In genomic region chr11:16749666-16750065, GRCh38 we compare ENCODE assay signal across 18 cellular contexts. TPM values are rescaled to one million over a fixed set of nuclear protein-coding genes. Genes with fewer than 3 reads are reported as not detected.
DNase-seq lines count a peak whose midpoint lies in the region; ATAC-seq lines count a peak whose summit lies in the region.
"Had no signal": no experiment of that assay in that cellular context is flagged by ENCODE, and none has a peak within 500 bp of the region (broad histone marks: within the 10 kb centered on the region; RNA-seq: fewer than 3 reads in every experiment).

No MANE protein-coding gene starts in this region.

- peaks cover 4 to 68% of the 10 kb centered on the region in 2 donors for H3K36me3 Mint-ChIP-seq in activated naive CD4-positive, alpha-beta T cell treated with anti-CD3 and anti-CD28 coated beads, Interleukin-2, amount 50 U/mL, for 72 hours
- H3K36me3 Mint-ChIP-seq in T-helper 1 cell treated with Interleukin-12 subunit alpha and Interleukin-12 subunit beta and Interleukin-4 antibody, amounts not matched to agents 30 μg/mL and 1 μg/mL, for 36 hours (ENCODE audit: low read depth), result peaks cover 66% of the 10 kb centered on the region

- DNase-seq in activated naive CD4-positive, alpha-beta T cell treated with anti-CD3 and anti-CD28 coated beads, Interleukin-2, amount 50 U/mL, for 72 hours (ENCODE audit: low spot score in 2 of 2), result peak in 1 of 2 donors; percentile 18
- no peak for DNase-seq in activated naive CD4-positive, alpha-beta T cell treated with Interleukin-2 at 50 U/mL for 16 hours
- DNase-seq in stimulated activated naive CD8-positive, alpha-beta T cell treated with anti-CD3 and anti-CD28 coated beads, Interleukin-15, amount 100 ng/mL, for 72 hours, result peak in 1 of 2 donors; percentile 28
- no peak for DNase-seq in GF-D8 (lab: John Stamatoyannopoulos, UW)
- no peak for DNase-seq in D341Med (ENCODE audit: low spot score)
- DNase-seq: activated CD8-positive, alpha-beta memory T cell treated with anti-CD3 and anti-CD28 coated beads for 24 hours; effector CD4-positive, alpha-beta T cell; gastrocnemius medialis; kidney glomerular epithelial cell; NCI-H1092; NCI-H2029; nucleus accumbens; stimulated activated CD4-positive, alpha-beta T cell treated with anti-CD3 and anti-CD28 coated beads, Interleukin-12 subunit alpha, Interleukin-12 subunit beta, amount 100 ng/mL, for 4 hours; SW 1271 had no signal

- peak overlapping the region; percentile 31 to 85 for H3K27ac Mint-ChIP-seq in activated naive CD4-positive, alpha-beta T cell treated with anti-CD3 and anti-CD28 coated beads, Interleukin-2, amount 50 U/mL, for 72 hours
- peak overlapping the region; percentile 31 for H3K27ac Mint-ChIP-seq in T-helper 1 cell treated with Interleukin-12 subunit alpha and Interleukin-12 subunit beta and Interleukin-4 antibody, amounts not matched to agents 30 μg/mL and 1 μg/mL, for 36 hours
- peak overlapping the region; percentile 71 to 80 for H3K27ac Mint-ChIP-seq in stimulated activated naive CD8-positive, alpha-beta T cell treated with anti-CD3 and anti-CD28 coated beads, Interleukin-15, amount 100 ng/mL, for 72 hours

- no peaks in the 10 kb centered on the region for H3K9me3 Mint-ChIP-seq in activated naive CD4-positive, alpha-beta T cell treated with anti-CD3 and anti-CD28 coated beads, Interleukin-2, amount 50 U/mL, for 72 hours
- H3K9me3 Mint-ChIP-seq in T-helper 1 cell treated with Interleukin-12 subunit alpha and Interleukin-12 subunit beta and Interleukin-4 antibody, amounts not matched to agents 30 μg/mL and 1 μg/mL, for 36 hours, result no peaks in the 10 kb centered on the region
- no peaks in the 10 kb centered on the region for H3K9me3 Mint-ChIP-seq in stimulated activated naive CD8-positive, alpha-beta T cell treated with anti-CD3 and anti-CD28 coated beads, Interleukin-15, amount 100 ng/mL, for 72 hours

- ATAC-seq in activated naive CD4-positive, alpha-beta T cell treated with anti-CD3 and anti-CD28 coated beads, Interleukin-2, amount 50 U/mL, for 72 hours, result peak; percentile 83 to 94
- ATAC-seq in HG02610 (IDR thresholded peaks at IDR 0.05; ENCODE audit: unreplicated experiment) (peak; percentile 85), GM19397 (IDR thresholded peaks at IDR 0.05; ENCODE audit: unreplicated experiment) (no peak)
- ATAC-seq in stimulated activated naive CD8-positive, alpha-beta T cell treated with anti-CD3 and anti-CD28 coated beads, Interleukin-15, amount 100 ng/mL, for 72 hours, result peak; percentile 95
- ATAC-seq: gastrocnemius medialis had no signal

- no peak overlapping the region for H3K4me3 Mint-ChIP-seq in T-helper 1 cell treated with Interleukin-12 subunit alpha and Interleukin-12 subunit beta and Interleukin-4 antibody, amounts not matched to agents 30 μg/mL and 1 μg/mL, for 36 hours
- H3K4me3 Mint-ChIP-seq in stimulated activated naive CD8-positive, alpha-beta T cell treated with anti-CD3 and anti-CD28 coated beads, Interleukin-15, amount 100 ng/mL, for 72 hours, result no peak overlapping the region
- H3K4me3 Mint-ChIP-seq: CD4-positive, CD25-positive, alpha-beta regulatory T cell had no signal

- peaks cover 15% of the 10 kb centered on the region for H3K4me1 Mint-ChIP-seq in T-helper 1 cell treated with Interleukin-12 subunit alpha and Interleukin-12 subunit beta and Interleukin-4 antibody, amounts not matched to agents 30 μg/mL and 1 μg/mL, for 36 hours (ENCODE audit: low read depth)
- peaks cover 51% of the 10 kb centered on the region for H3K4me1 Mint-ChIP-seq in stimulated activated naive CD8-positive, alpha-beta T cell treated with anti-CD3 and anti-CD28 coated beads, Interleukin-15, amount 100 ng/mL, for 72 hours

- H3K27me3 Mint-ChIP-seq in T-helper 1 cell treated with Interleukin-12 subunit alpha and Interleukin-12 subunit beta and Interleukin-4 antibody, amounts not matched to agents 30 μg/mL and 1 μg/mL, for 36 hours (ENCODE audit: low read depth), result no peaks in the 10 kb centered on the region
- H3K27me3 Mint-ChIP-seq in stimulated activated naive CD8-positive, alpha-beta T cell treated with anti-CD3 and anti-CD28 coated beads, Interleukin-15, amount 100 ng/mL, for 72 hours, result no peaks in the 10 kb centered on the region
- H3K27me3 Mint-ChIP-seq: CD4-positive, CD25-positive, alpha-beta regulatory T cell had no signal

RNA-seq across cellular contexts. Expression of gene C11orf58, which starts 11.2 kb away (rescaled TPM):
- total RNA-seq in activated naive CD4-positive, alpha-beta T cell treated with anti-CD3 and anti-CD28 coated beads, Interleukin-2, amount 50 U/mL, for 72 hours, result 100 to 1,000 TPM; 125 to 139 TPM
